ENCODE assay signal across 1 cellular context in genomic region chr12:27782481-27782880, GRCh38.
TF ChIP-seq lines count a peak whose summit lies in the region.

No MANE protein-coding gene starts in this region.

TF ChIP-seq in IMR-90, 13 proteins besides CTCF, POLR2A, EP300 and RAD21 (continued from another document):
- no peak for TF ChIP-seq FOS (IDR thresholded peaks at IDR 0.05; ENCODE audit: low read depth, low read length)
- TF ChIP-seq USF2 (IDR thresholded peaks at IDR 0.05; ENCODE audit: low read depth, low read length) = no peak
- TF ChIP-seq CHD1 (IDR thresholded peaks at IDR 0.05; ENCODE audit: low read depth, low read length) = no peak
- TF ChIP-seq MAFK (IDR thresholded peaks at IDR 0.05; ENCODE audit: low read depth, low read length) = no peak
- TF ChIP-seq SMC3 (IDR thresholded peaks at IDR 0.05; ENCODE audit: low read depth, low read length) = no peak
- no peak for TF ChIP-seq NFE2L2 (IDR thresholded peaks at IDR 0.05; ENCODE audit: low read depth, low read length)
- TF ChIP-seq MAZ (IDR thresholded peaks at IDR 0.05; ENCODE audit: borderline replicate concordance, low read depth, low read length) = no peak
- no peak for TF ChIP-seq RCOR1 (IDR thresholded peaks at IDR 0.05; ENCODE audit: insufficient replicate concordance, low read length)
- no peak for TF ChIP-seq CEBPB (IDR thresholded peaks at IDR 0.05; ENCODE audit: low read depth, low read length)
- TF ChIP-seq BHLHE40 (IDR thresholded peaks at IDR 0.05; ENCODE audit: low read depth, low read length) = no peak
- no peak for TF ChIP-seq RFX5 (IDR thresholded peaks at IDR 0.05; ENCODE audit: low read depth, low read length)
